Comparison of ENCODE assay signal across 19 cellular contexts in genomic region chr1:236204656-236205055, GRCh38.
"Had no signal": no experiment of that assay in that cellular context is flagged by ENCODE, and none has a peak within 500 bp of the region (broad histone marks: within the 10 kb centered on the region; RNA-seq: fewer than 3 reads in every experiment).

No MANE protein-coding gene starts in this region.

- H3K27ac ChIP-seq: adrenal gland, cardiac muscle cell, esophagus squamous epithelium, gastroesophageal sphincter, heart right ventricle, lower lobe of right lung had no signal

- H3K27ac Mint-ChIP-seq: activated CD8-positive, alpha-beta T cell treated with anti-CD3 and anti-CD28 coated beads for 36 hours; activated naive CD4-positive, alpha-beta T cell treated with anti-CD3 and anti-CD28 coated beads, Interleukin-2, amount 50 U/mL, for 24 hours; mesothelial cell of epicardium; nephron progenitor cell; progenitor cell of endocrine pancreas; stimulated activated naive CD8-positive, alpha-beta T cell treated with anti-CD3 and anti-CD28 coated beads, Interleukin-15, amount 100 ng/mL, for 72 hours; WTC11 had no signal

- H3K4me3 Mint-ChIP-seq: activated CD8-positive, alpha-beta T cell treated with anti-CD3 and anti-CD28 coated beads for 36 hours; activated naive CD4-positive, alpha-beta T cell treated with anti-CD3 and anti-CD28 coated beads, Interleukin-2, amount 50 U/mL, for 24 hours; mesothelial cell of epicardium; nephron progenitor cell; stimulated activated naive CD8-positive, alpha-beta T cell treated with anti-CD3 and anti-CD28 coated beads, Interleukin-15, amount 100 ng/mL, for 72 hours; WTC11 had no signal

- H3K27me3 Mint-ChIP-seq: activated CD8-positive, alpha-beta T cell treated with anti-CD3 and anti-CD28 coated beads for 36 hours; activated naive CD4-positive, alpha-beta T cell treated with anti-CD3 and anti-CD28 coated beads, Interleukin-2, amount 50 U/mL, for 24 hours; progenitor cell of endocrine pancreas; stimulated activated naive CD8-positive, alpha-beta T cell treated with anti-CD3 and anti-CD28 coated beads, Interleukin-15, amount 100 ng/mL, for 72 hours had no signal

- ATAC-seq: activated CD8-positive, alpha-beta T cell treated with anti-CD3 and anti-CD28 coated beads for 36 hours; gastroesophageal sphincter; heart right ventricle; left colon; lower lobe of right lung; right cardiac atrium; stimulated activated naive CD8-positive, alpha-beta T cell treated with anti-CD3 and anti-CD28 coated beads, Interleukin-15, amount 100 ng/mL, for 72 hours; WTC11 had no signal

- H3K4me1 Mint-ChIP-seq: activated naive CD4-positive, alpha-beta T cell treated with anti-CD3 and anti-CD28 coated beads, Interleukin-2, amount 50 U/mL, for 24 hours; stimulated activated naive CD8-positive, alpha-beta T cell treated with anti-CD3 and anti-CD28 coated beads, Interleukin-15, amount 100 ng/mL, for 72 hours had no signal

- H3K27me3 ChIP-seq: adrenal gland, cardiac muscle cell, esophagus squamous epithelium, gastroesophageal sphincter, heart right ventricle had no signal

- H3K4me3 ChIP-seq: adrenal gland, cardiac muscle cell, esophagus squamous epithelium, gastroesophageal sphincter, heart right ventricle, lower lobe of right lung had no signal

- H3K4me1 ChIP-seq: adrenal gland, esophagus squamous epithelium, gastroesophageal sphincter, lower lobe of right lung had no signal

- DNase-seq: activated CD4-positive, alpha-beta T cell treated with anti-CD3 and anti-CD28 coated beads for 48 hours; activated CD8-positive, alpha-beta T cell treated with anti-CD3 and anti-CD28 coated beads for 36 hours; activated effector memory CD4-positive, alpha-beta T cell treated with anti-CD3 and anti-CD28 coated beads, Interleukin-2, amount 50 U/mL, for 16 hours; activated T-cell treated with anti-CD3 and anti-CD28 coated beads, Interleukin-2, amount 50 U/mL, for 48 hours; adrenal gland; esophagus squamous epithelium; heart right ventricle; left colon; lower lobe of right lung; nephron progenitor cell; right cardiac atrium; stimulated activated CD4-positive, alpha-beta T cell treated with anti-CD3 and anti-CD28 coated beads, Interleukin-1b, Interleukin-23, amount 100 ng/mL, for 48 hours; stimulated activated naive CD8-positive, alpha-beta T cell treated with anti-CD3 and anti-CD28 coated beads, Interleukin-15, amount 100 ng/mL, for 72 hours had no signal

- H3K36me3 ChIP-seq: adrenal gland, cardiac muscle cell, lower lobe of right lung had no signal
